ENCODE assay signal across 14 cellular contexts in genomic region chr15:69469467-69470191, GRCh38. TPM values are rescaled to one million over a fixed set of nuclear protein-coding genes. Genes with fewer than 3 reads are reported as not detected.
DNase-seq lines count a peak whose midpoint lies in the region; ATAC-seq, FAIRE-seq and TF ChIP-seq lines count a peak whose summit lies in the region.
"Had no signal": no experiment of that assay in that cellular context is flagged by ENCODE, and none has a peak within 500 bp of the region (broad histone marks: within the 10 kb centered on the region; RNA-seq: fewer than 3 reads in every experiment).

No MANE protein-coding gene starts in this region.

- peak overlapping the region; percentile 89 for H3K27ac Mint-ChIP-seq in activated naive CD4-positive, alpha-beta T cell treated with anti-CD3 and anti-CD28 coated beads, Interleukin-2, amount 10 ng/mL, durations not matched to agents 7 days and 5 days
- peak overlapping the region; percentile 83 for H3K27ac Mint-ChIP-seq in activated CD8-positive, alpha-beta memory T cell treated with anti-CD3 and anti-CD28 coated beads, Interleukin-2, amount 10 ng/mL, durations not matched to agents 7 days and 5 days
- H3K27ac Mint-ChIP-seq: GM23338 had no signal

- H3K27me3 Mint-ChIP-seq in activated naive CD4-positive, alpha-beta T cell treated with anti-CD3 and anti-CD28 coated beads, Interleukin-2, amount 10 ng/mL, durations not matched to agents 7 days and 5 days = peaks cover 38% of the 10 kb centered on the region
- peaks cover 48% of the 10 kb centered on the region for H3K27me3 Mint-ChIP-seq in activated CD8-positive, alpha-beta memory T cell treated with anti-CD3 and anti-CD28 coated beads, Interleukin-2, amount 10 ng/mL, durations not matched to agents 7 days and 5 days

- 93 to 96% methylated on average over 7 to 8 of the region's 8 CpGs for whole genome bisulfite sequencing in upper lobe of left lung, 2 donors

- H4K20me1 ChIP-seq in keratinocyte (ENCODE audit: control insufficient read depth, extremely low read depth, insufficient read depth, low read length) = no peaks in the 10 kb centered on the region

- no peaks in the 10 kb centered on the region for H3K36me3 Mint-ChIP-seq in activated naive CD4-positive, alpha-beta T cell treated with anti-CD3 and anti-CD28 coated beads, Interleukin-2, amount 10 ng/mL, durations not matched to agents 7 days and 5 days
- H3K36me3 Mint-ChIP-seq in activated CD8-positive, alpha-beta memory T cell treated with anti-CD3 and anti-CD28 coated beads, Interleukin-2, amount 10 ng/mL, durations not matched to agents 7 days and 5 days = no peaks in the 10 kb centered on the region
- H3K36me3 Mint-ChIP-seq: naive B cell had no signal

- no peaks in the 10 kb centered on the region for H3K79me2 ChIP-seq in keratinocyte (ENCODE audit: control insufficient read depth, insufficient read depth, low read length)

- H3K9me3 ChIP-seq in keratinocyte (ENCODE audit: control insufficient read depth, low read depth, low read length) (no peaks in the 10 kb centered on the region), upper lobe of left lung (no peaks in the 10 kb centered on the region)
- H3K9me3 ChIP-seq: ascending aorta had no signal

- CTCF ChIA-PET in activated naive CD4-positive, alpha-beta T cell treated with anti-CD3 and anti-CD28 coated beads, Interleukin-2, amount 10 ng/mL, durations not matched to agents 7 days and 5 days (lab: Charles Lee) = interaction anchor here (0.9 to 1.2 kb wide), 2 partner anchors 9 to 24 kb away, joined by 3 to 5 read pairs; no protein-coding TSS in a partner anchor
- CTCF ChIA-PET in activated CD8-positive, alpha-beta memory T cell treated with anti-CD3 and anti-CD28 coated beads, Interleukin-2, amount 10 ng/mL, durations not matched to agents 7 days and 5 days (lab: Charles Lee) = interaction anchor here (1.3 to 5.6 kb wide), 5 partner anchors 9 to 1018 kb away, joined by 3 to 36 read pairs (median 9); partner anchors contain the start of genes RPLP1 and TLE3

- FAIRE-seq in keratinocyte (lab: Jason Lieb, UNC) = peak; percentile 93
- FAIRE-seq in D721Med (lab: Jason Lieb, UNC) = no peak

- H3K4me3 ChIP-seq in keratinocyte (ENCODE audit: control insufficient read depth in 2 of 3, extremely low read depth in 1 of 3, insufficient read depth in 2 of 3, low read depth in 1 of 3, low read length in 3 of 3) (peak overlapping the region in 1 of 3 experiments; percentile 9), upper lobe of left lung (no peak overlapping the region)
- H3K4me3 ChIP-seq: ascending aorta, GM23338 had no signal

- H3K4me2 ChIP-seq in keratinocyte (ENCODE audit: control insufficient read depth, extremely low read depth, insufficient read depth, low read depth, low read length) = no peak overlapping the region
- H3K4me2 ChIP-seq: GM23338 had no signal

- ATAC-seq in activated CD8-positive, alpha-beta memory T cell treated with anti-CD3 and anti-CD28 coated beads, Interleukin-2, amount 10 ng/mL, durations not matched to agents 7 days and 5 days = no peak
- ATAC-seq in upper lobe of left lung (ENCODE audit: low FRiP score in 2 of 2) = no peak
- ATAC-seq in SK-N-SH treated with all-trans-retinoic acid at 6 μM for 48 hours = no peak
- ATAC-seq: GM23338 had no signal

- H3K27me3 ChIP-seq in keratinocyte (ENCODE audit: control insufficient read depth, extremely low read depth, insufficient read depth, low read length) = no peaks in the 10 kb centered on the region
- H3K27me3 ChIP-seq in upper lobe of left lung = no peaks in the 10 kb centered on the region
- H3K27me3 ChIP-seq: ascending aorta had no signal

- H3K36me3 ChIP-seq in keratinocyte (ENCODE audit: control insufficient read depth in 2 of 2, extremely low read depth in 1 of 2, insufficient read depth in 2 of 2, low read length in 2 of 2) = no peaks in the 10 kb centered on the region
- H3K36me3 ChIP-seq in upper lobe of left lung = no peaks in the 10 kb centered on the region
- H3K36me3 ChIP-seq: ascending aorta had no signal

- H3K4me1 ChIP-seq in keratinocyte (ENCODE audit: control insufficient read depth, extremely low read depth, insufficient read depth, low read length) (peaks cover 30% of the 10 kb centered on the region), upper lobe of left lung (peaks cover 6 to 35% (median 17%) of the 10 kb centered on the region in 4 donors)
- H3K4me1 ChIP-seq: ascending aorta had no signal

- DNase-seq in activated naive CD4-positive, alpha-beta T cell treated with anti-CD3 and anti-CD28 coated beads, Interleukin-2, amount 10 ng/mL, durations not matched to agents 7 days and 5 days = no peak
- no peak for DNase-seq in activated naive CD4-positive, alpha-beta T cell treated with anti-CD3 and anti-CD28 coated beads, Interleukin-2, amount 50 U/mL, for 16 hours
- DNase-seq in activated CD8-positive, alpha-beta memory T cell treated with anti-CD3 and anti-CD28 coated beads, Interleukin-2, amount 10 ng/mL, durations not matched to agents 7 days and 5 days = peak; percentile 35
- DNase-seq in keratinocyte (ENCODE audit: low read depth, low spot score) (no peak), upper lobe of left lung (peak in 1 of 2 donors; percentile 37), D721Med (ENCODE audit: insufficient read length, low spot score) (no peak), dermis blood vessel endothelial cell (no peak)
- DNase-seq: KBM-7; naive B cell; NCI-H2171 treated with DMSO at 0.1 percent for 48 hours; stimulated activated CD4-positive, alpha-beta T cell treated with anti-CD3 and anti-CD28 coated beads, Interleukin-12 subunit alpha, Interleukin-12 subunit beta, amount 100 ng/mL, for 4 hours had no signal

- H2AFZ ChIP-seq in keratinocyte (ENCODE audit: control insufficient read depth, low read length) = no peak overlapping the region
- H2AFZ ChIP-seq: GM23338 had no signal

- TF ChIP-seq CTCF in keratinocyte (optimal IDR thresholded peaks at IDR 0.05 in 1 of 3, IDR thresholded peaks at IDR 0.05 in 1 of 3, conservative IDR thresholded peaks at IDR 0.05 in 1 of 3; ENCODE audit: extremely low read depth in 1 of 3, insufficient read depth in 2 of 3, low read length in 3 of 3) (no peak), upper lobe of left lung (IDR thresholded peaks at IDR 0.05) (no peak), D721Med (IDR thresholded peaks at IDR 0.05; ENCODE audit: insufficient read depth, missing control alignments) (no peak)

- no peak for TF ChIP-seq EP300 in upper lobe of left lung (IDR thresholded peaks at IDR 0.05)

- no peak overlapping the region for H3K27ac ChIP-seq in keratinocyte (ENCODE audit: control insufficient read depth, insufficient read depth, low read length)
- peak overlapping the region in 3 of 4 donors; percentile 68 to 75 (median 71) for H3K27ac ChIP-seq in upper lobe of left lung
- H3K27ac ChIP-seq: ascending aorta had no signal

- no peak for TF ChIP-seq POLR2A in upper lobe of left lung (IDR thresholded peaks at IDR 0.05)

- H3K9me1 ChIP-seq in keratinocyte (ENCODE audit: control insufficient read depth, extremely low read depth, insufficient read depth, low read length) = no peaks in the 10 kb centered on the region

- H3K4me1 Mint-ChIP-seq in activated naive CD4-positive, alpha-beta T cell treated with anti-CD3 and anti-CD28 coated beads, Interleukin-2, amount 10 ng/mL, durations not matched to agents 7 days and 5 days = peaks cover 38% of the 10 kb centered on the region
- peaks cover 33% of the 10 kb centered on the region for H3K4me1 Mint-ChIP-seq in activated CD8-positive, alpha-beta memory T cell treated with anti-CD3 and anti-CD28 coated beads, Interleukin-2, amount 10 ng/mL, durations not matched to agents 7 days and 5 days
- H3K4me1 Mint-ChIP-seq: GM23338 had no signal

- dilution Hi-C loops in keratinocyte (cut with MboI; ENCODE audit: extremely low pct_ligation_motif_present, low sequenced_read_pairs) = no loop called here

- H3K4me3 Mint-ChIP-seq in activated naive CD4-positive, alpha-beta T cell treated with anti-CD3 and anti-CD28 coated beads, Interleukin-2, amount 10 ng/mL, durations not matched to agents 7 days and 5 days = no peak overlapping the region
- no peak overlapping the region for H3K4me3 Mint-ChIP-seq in activated CD8-positive, alpha-beta memory T cell treated with anti-CD3 and anti-CD28 coated beads, Interleukin-2, amount 10 ng/mL, durations not matched to agents 7 days and 5 days
- H3K4me3 Mint-ChIP-seq: GM23338, naive B cell had no signal

- no peaks in the 10 kb centered on the region for H3K9me3 Mint-ChIP-seq in activated naive CD4-positive, alpha-beta T cell treated with anti-CD3 and anti-CD28 coated beads, Interleukin-2, amount 10 ng/mL, durations not matched to agents 7 days and 5 days
- no peaks in the 10 kb centered on the region for H3K9me3 Mint-ChIP-seq in activated CD8-positive, alpha-beta memory T cell treated with anti-CD3 and anti-CD28 coated beads, Interleukin-2, amount 10 ng/mL, durations not matched to agents 7 days and 5 days (ENCODE audit: low read depth)
- H3K9me3 Mint-ChIP-seq: GM23338, naive B cell had no signal

- H3K9ac ChIP-seq in keratinocyte (ENCODE audit: control insufficient read depth, extremely low read depth, insufficient read depth, low read length) = no peak overlapping the region

RNA-seq across cellular contexts. Expression of gene RPLP1, which starts 17.0 kb away (rescaled TPM):
- 1,000 to 10,000 TPM; 1,405 to 1,605 TPM for total RNA-seq in activated CD8-positive, alpha-beta memory T cell treated with anti-CD3 and anti-CD28 coated beads, Interleukin-2, amount 10 ng/mL, durations not matched to agents 7 days and 5 days
- 755 to 1,540 TPM (median 871 TPM) in 3 replicates for polyA plus RNA-seq in keratinocyte
- polyA plus RNA-seq in keratinocyte (2011; ENCODE audit: low read depth) = 595 TPM
- polyA plus RNA-seq in keratinocyte (2011; cell fraction: cytosol; rRNA removed) = 677 and 1,303 TPM in 2 replicates
- 236 and 257 TPM in 2 replicates for polyA plus RNA-seq in keratinocyte (2011; cell fraction: nucleus; rRNA removed)
- polyA plus RNA-seq in keratinocyte (2012; ENCODE audit: low replicate concordance) = 2,151 and 2,215 TPM in 2 replicates
- polyA minus RNA-seq in keratinocyte = 397 to 557 TPM (median 450 TPM) in 3 replicates
- polyA minus RNA-seq in keratinocyte (2011; cell fraction: cytosol; rRNA and poly(A)+ RNA removed) = 4,077 TPM
- 159 and 165 TPM in 2 replicates for polyA minus RNA-seq in keratinocyte (2011; cell fraction: nucleus; rRNA and poly(A)+ RNA removed)
- total RNA-seq in upper lobe of left lung (1,000 to 10,000 TPM in 2 of 6 donors, 100 to 1,000 TPM in 4; 339 to 1,933 (median 538) TPM), dermis blood vessel endothelial cell (31.0 and 63.8 TPM in 2 replicates)

RNA-seq across cellular contexts. Expression of gene KIF23, which starts 55.5 kb away (rescaled TPM):
- 10 to 100 TPM; 70.9 to 81.1 TPM for total RNA-seq in activated CD8-positive, alpha-beta memory T cell treated with anti-CD3 and anti-CD28 coated beads, Interleukin-2, amount 10 ng/mL, durations not matched to agents 7 days and 5 days
- polyA plus RNA-seq in keratinocyte = 8.3 to 28.8 TPM (median 28.2 TPM) in 3 replicates
- 4.1 TPM for polyA plus RNA-seq in keratinocyte (2011; ENCODE audit: low read depth)
- polyA plus RNA-seq in keratinocyte (2011; cell fraction: cytosol; rRNA removed) = 8.5 and 9.4 TPM in 2 replicates
- 19.7 and 27.7 TPM in 2 replicates for polyA plus RNA-seq in keratinocyte (2011; cell fraction: nucleus; rRNA removed)
- polyA plus RNA-seq in keratinocyte (2012; ENCODE audit: low replicate concordance) = 1.4 and 20.5 TPM in 2 replicates
- polyA minus RNA-seq in keratinocyte = 3.5 to 29.8 TPM (median 12.2 TPM) in 3 replicates
- polyA minus RNA-seq in keratinocyte (2011; cell fraction: cytosol; rRNA and poly(A)+ RNA removed) = 4.8 TPM
- 5.2 and 13.7 TPM in 2 replicates for polyA minus RNA-seq in keratinocyte (2011; cell fraction: nucleus; rRNA and poly(A)+ RNA removed)
- total RNA-seq in upper lobe of left lung (1 to 10 TPM; 1.0 to 6.7 (median 3.7) TPM), dermis blood vessel endothelial cell (13.8 and 55.1 TPM in 2 replicates)
